ENCODE assay signal across 17 cellular contexts in genomic region chr7:73626814-73627213, GRCh38. TPM values are rescaled to one million over a fixed set of nuclear protein-coding genes. Genes with fewer than 3 reads are reported as not detected.
DNase-seq lines count a peak whose midpoint lies in the region; ATAC-seq and TF ChIP-seq lines count a peak whose summit lies in the region.
"Had no signal": no experiment of that assay in that cellular context is flagged by ENCODE, and none has a peak within 500 bp of the region (broad histone marks: within the 10 kb centered on the region; RNA-seq: fewer than 3 reads in every experiment).

No MANE protein-coding gene starts in this region.

- H3K36me3 ChIP-seq in BJ (ENCODE audit: control insufficient read depth, insufficient read depth, low read length): no peaks in the 10 kb centered on the region
- H3K36me3 ChIP-seq: neutrophil, suprapubic skin had no signal

- no peak overlapping the region for H3K4me3 Mint-ChIP-seq in WTC11
- H3K4me3 Mint-ChIP-seq: activated B cell treated with CpG ODN at 0.5 μM for 24 hours had no signal

- peaks cover 35% of the 10 kb centered on the region for H3K27me3 Mint-ChIP-seq in WTC11 (ENCODE audit: low read depth)

- H3K9me3 Mint-ChIP-seq in WTC11: no peaks in the 10 kb centered on the region
- H3K9me3 Mint-ChIP-seq: activated B cell treated with CpG ODN at 0.5 μM for 24 hours had no signal

- H3K36me3 Mint-ChIP-seq in WTC11: no peaks in the 10 kb centered on the region

- H3K27me3 ChIP-seq in BJ (ENCODE audit: control insufficient read depth, insufficient read depth, low read length): peaks cover 39% of the 10 kb centered on the region

- peaks cover 7% of the 10 kb centered on the region for H3K4me1 Mint-ChIP-seq in WTC11

- CTCF ChIA-PET in BJ (lab: Yijun Ruan, JAX) (interaction anchor here (1.1 to 2.1 kb wide), 2 partner anchors 20 to 99 kb away, joined by 3 to 11 read pairs; no protein-coding TSS in a partner anchor), WTC11 (lab: Charles Lee) (interaction anchor here (0.5 to 4.7 kb wide), 12 partner anchors 10 to 213 kb away, joined by 3 to 53 read pairs (median 4); no protein-coding TSS in a partner anchor), HEK293T (lab: Yijun Ruan, JAX) (no interaction called here)

- ATAC-seq in WTC11 (0 out of 2 replicates have a peak, but pooled peaks have one; percentile 4), HG03045 (IDR thresholded peaks at IDR 0.05; ENCODE audit: unreplicated experiment) (no peak), HG03432 (IDR thresholded peaks at IDR 0.05; ENCODE audit: unreplicated experiment) (no peak)
- ATAC-seq: left colon had no signal

- TF ChIP-seq CTCF in BJ (IDR thresholded peaks at IDR 0.05; ENCODE audit: insufficient read depth, low read depth, low read length) (peak; percentile 28), WTC11 (IDR thresholded peaks at IDR 0.05) (no peak)

- no peak for DNase-seq in BJ (ENCODE audit: low read depth)
- peak; percentile 34 for DNase-seq in M059J (ENCODE audit: low read depth)
- no peak for DNase-seq in WTC11 (ENCODE audit: low spot score)
- peak; percentile 42 for DNase-seq in left kidney (ENCODE audit: low read depth, low spot score)
- DNase-seq in stimulated activated CD4-positive, alpha-beta T cell treated with anti-CD3 and anti-CD28 coated beads, Interleukin-1b, Interleukin-23, amount 100 ng/mL, for 48 hours: no peak
- DNase-seq in HEK293T (ENCODE audit: extremely low spot score): no peak
- DNase-seq: activated B cell treated with CpG ODN at 0.5 μM for 24 hours; effector CD8-positive, alpha-beta T cell; head of caudate nucleus; left colon; NCI-H526 treated with DMSO at 0.1 percent for 48 hours; SIG-M5 had no signal

- no peak overlapping the region for H3K27ac Mint-ChIP-seq in WTC11
- H3K27ac Mint-ChIP-seq: activated B cell treated with CpG ODN at 0.5 μM for 24 hours had no signal

- no peak overlapping the region for H3K4me3 ChIP-seq in BJ (ENCODE audit: low read depth, low read length)
- H3K4me3 ChIP-seq: skin epidermis, suprapubic skin had no signal

- POLR2A ChIA-PET in BJ (lab: Charles Lee): no interaction called here
- POLR2A ChIA-PET in WTC11 (lab: Charles Lee): interaction anchor here (0.5 to 0.7 kb wide), 4 partner anchors 29 to 121 kb away, joined by 3 to 4 read pairs (median 3); partner anchors contain the start of gene ABHD11
- POLR2A ChIA-PET in HEK293T (lab: Yijun Ruan, JAX): no interaction called here

TF ChIP-seq in WTC11, 78 proteins besides CTCF, POLR2A, EP300 and RAD21 (continues in another document):
- TF ChIP-seq, protein P1, sequence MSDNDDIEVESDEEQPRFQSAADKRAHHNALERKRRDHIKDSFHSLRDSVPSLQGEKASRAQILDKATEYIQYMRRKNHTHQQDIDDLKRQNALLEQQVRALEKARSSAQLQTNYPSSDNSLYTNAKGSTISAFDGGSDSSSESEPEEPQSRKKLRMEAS (CRISPR knock-in tag; IDR thresholded peaks at IDR 0.05): no peak
- TF ChIP-seq, protein P2, sequence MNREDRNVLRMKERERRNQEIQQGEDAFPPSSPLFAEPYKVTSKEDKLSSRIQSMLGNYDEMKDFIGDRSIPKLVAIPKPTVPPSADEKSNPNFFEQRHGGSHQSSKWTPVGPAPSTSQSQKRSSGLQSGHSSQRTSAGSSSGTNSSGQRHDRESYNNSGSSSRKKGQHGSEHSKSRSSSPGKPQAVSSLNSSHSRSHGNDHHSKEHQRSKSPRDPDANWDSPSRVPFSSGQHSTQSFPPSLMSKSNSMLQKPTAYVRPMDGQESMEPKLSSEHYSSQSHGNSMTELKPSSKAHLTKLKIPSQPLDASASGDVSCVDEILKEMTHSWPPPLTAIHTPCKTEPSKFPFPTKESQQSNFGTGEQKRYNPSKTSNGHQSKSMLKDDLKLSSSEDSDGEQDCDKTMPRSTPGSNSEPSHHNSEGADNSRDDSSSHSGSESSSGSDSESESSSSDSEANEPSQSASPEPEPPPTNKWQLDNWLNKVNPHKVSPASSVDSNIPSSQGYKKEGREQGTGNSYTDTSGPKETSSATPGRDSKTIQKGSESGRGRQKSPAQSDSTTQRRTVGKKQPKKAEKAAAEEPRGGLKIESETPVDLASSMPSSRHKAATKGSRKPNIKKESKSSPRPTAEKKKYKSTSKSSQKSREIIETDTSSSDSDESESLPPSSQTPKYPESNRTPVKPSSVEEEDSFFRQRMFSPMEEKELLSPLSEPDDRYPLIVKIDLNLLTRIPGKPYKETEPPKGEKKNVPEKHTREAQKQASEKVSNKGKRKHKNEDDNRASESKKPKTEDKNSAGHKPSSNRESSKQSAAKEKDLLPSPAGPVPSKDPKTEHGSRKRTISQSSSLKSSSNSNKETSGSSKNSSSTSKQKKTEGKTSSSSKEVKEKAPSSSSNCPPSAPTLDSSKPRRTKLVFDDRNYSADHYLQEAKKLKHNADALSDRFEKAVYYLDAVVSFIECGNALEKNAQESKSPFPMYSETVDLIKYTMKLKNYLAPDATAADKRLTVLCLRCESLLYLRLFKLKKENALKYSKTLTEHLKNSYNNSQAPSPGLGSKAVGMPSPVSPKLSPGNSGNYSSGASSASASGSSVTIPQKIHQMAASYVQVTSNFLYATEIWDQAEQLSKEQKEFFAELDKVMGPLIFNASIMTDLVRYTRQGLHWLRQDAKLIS (CRISPR knock-in tag; IDR thresholded peaks at IDR 0.05; ENCODE audit: borderline replicate concordance): no peak
- no peak for TF ChIP-seq TP53 (CRISPR knock-in tag; IDR thresholded peaks at IDR 0.05)

TF ChIP-seq in HEK293T, 16 proteins besides CTCF, POLR2A, EP300 and RAD21:
- TF ChIP-seq NFRKB (IDR thresholded peaks at IDR 0.05) (no peak), ARNT (IDR thresholded peaks at IDR 0.05) (no peak)

RNA-seq across cellular contexts. Expression of gene MLXIPL, which starts 2.5 kb away (rescaled TPM):
- not detected in 2 replicates for polyA plus RNA-seq in BJ (2011; rRNA removed)
- not detected in 2 replicates for polyA minus RNA-seq in BJ (2011; rRNA and poly(A)+ RNA removed)
- 0.07 and 0.71 TPM in 2 replicates for total RNA-seq in M059J (2014; rRNA removed; shearing (Covaris generic))
- total RNA-seq in WTC11 (2021): 20.4 to 26.6 TPM (median 23.8 TPM) in 3 replicates
- total RNA-seq: activated B cell treated with CpG ODN at 0.5 μM for 24 hours had no signal

RNA-seq across cellular contexts. Expression of gene VPS37D, which starts 40.8 kb away (rescaled TPM):
- polyA plus RNA-seq in BJ (2011; rRNA removed): 2.2 and 3.3 TPM in 2 replicates
- 1.5 and 1.6 TPM in 2 replicates for polyA minus RNA-seq in BJ (2011; rRNA and poly(A)+ RNA removed)
- 1.7 and 5.1 TPM in 2 replicates for total RNA-seq in M059J (2014; rRNA removed; shearing (Covaris generic))
- 5.7 to 7.5 TPM (median 5.8 TPM) in 3 replicates for total RNA-seq in WTC11 (2021)

RNA-seq across cellular contexts. Expression of gene TBL2, which starts 48.4 kb away (rescaled TPM):
- 40.6 and 63.7 TPM in 2 replicates for polyA plus RNA-seq in BJ (2011; rRNA removed)
- 75.3 and 123 TPM in 2 replicates for polyA minus RNA-seq in BJ (2011; rRNA and poly(A)+ RNA removed)
- total RNA-seq in M059J (2014; rRNA removed; shearing (Covaris generic)): 59.8 and 81.0 TPM in 2 replicates
- 28.6 to 32.3 TPM (median 29.0 TPM) in 3 replicates for total RNA-seq in WTC11 (2021)

RNA-seq across cellular contexts. Expression of gene DNAJC30, which starts 56.4 kb away (rescaled TPM):
- 6.4 and 6.9 TPM in 2 replicates for polyA plus RNA-seq in BJ (2011; rRNA removed)
- 5.1 TPM in 2 replicates for polyA minus RNA-seq in BJ (2011; rRNA and poly(A)+ RNA removed)
- 1.1 and 1.8 TPM in 2 replicates for total RNA-seq in M059J (2014; rRNA removed; shearing (Covaris generic))
- 6.8 to 7.1 TPM (median 6.8 TPM) in 3 replicates for total RNA-seq in WTC11 (2021)

RNA-seq across cellular contexts. Expression of gene BUD23, which starts 56.6 kb away (rescaled TPM):
- 66.9 and 69.8 TPM in 2 replicates for polyA plus RNA-seq in BJ (2011; rRNA removed)
- polyA minus RNA-seq in BJ (2011; rRNA and poly(A)+ RNA removed): 14.8 and 25.3 TPM in 2 replicates
- 91.2 and 144 TPM in 2 replicates for total RNA-seq in M059J (2014; rRNA removed; shearing (Covaris generic))
- 80.5 to 91.9 TPM (median 84.4 TPM) in 3 replicates for total RNA-seq in WTC11 (2021)

Comparison
In these comparisons a context has a peak if more than half of its experiments do, and no peak if none do; other contexts are left out.
1. DNase-seq: peak in M059J (single experiment) and left kidney (single experiment); none in BJ (single experiment), WTC11 (single experiment), stimulated activated CD4-positive, alpha-beta T cell treated with anti-CD3 and anti-CD28 coated beads, Interleukin-1b, Interleukin-23, amount 100 ng/mL, for 48 hours (single experiment) and HEK293T (single experiment).
2. RNA of gene MLXIPL, which starts 2.5 kb away (total RNA-seq): 20.4 to 26.6 TPM in WTC11; 0.07 to 0.71 TPM in M059J; every median in the first group is over 10 times any median in the second.